In the genomic region with DNA sequence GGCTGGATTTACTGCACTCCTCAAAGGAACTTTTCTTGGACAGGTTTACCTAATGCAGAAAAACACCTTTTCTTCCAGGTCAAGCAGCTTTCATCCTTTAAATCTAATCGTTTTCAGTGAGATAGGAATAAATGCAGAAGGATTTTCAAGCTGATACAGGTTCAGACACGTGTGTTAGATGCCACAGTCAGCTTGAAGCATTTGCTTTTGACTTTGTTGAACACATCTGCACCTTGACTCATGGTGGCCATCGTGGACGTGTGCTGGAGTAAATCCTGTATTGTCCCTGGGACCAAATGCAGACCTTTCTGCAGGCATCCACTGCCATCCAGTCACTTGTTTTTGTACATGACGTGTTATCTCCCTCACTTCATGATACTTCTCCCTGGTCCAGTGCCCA, we compare ENCODE assay signal across 16 cellular contexts.
DNase-seq lines count a peak whose midpoint lies in the region; ATAC-seq and TF ChIP-seq lines count a peak whose summit lies in the region.
"Had no signal": no experiment of that assay in that cellular context is flagged by ENCODE, and none has a peak within 500 bp of the region (broad histone marks: within the 10 kb centered on the region; RNA-seq: fewer than 3 reads in every experiment).

No MANE protein-coding gene starts in this region.

- H2AFZ ChIP-seq in trophoblast cell (ENCODE audit: insufficient read depth, low read length, poor library complexity) (no peak overlapping the region), smooth muscle cell (ENCODE audit: low read depth) (no peak overlapping the region)

- ATAC-seq in heart right ventricle = no peak
- ATAC-seq: A549 had no signal

- intact Hi-C loops in heart right ventricle (cut with DNase I) = no loop called here

- DNase-seq in right atrium auricular region (ENCODE audit: low spot score) (peak; percentile 49), heart right ventricle (no peak), epithelial cell of esophagus (ENCODE audit: low read depth) (peak; percentile 64), trophoblast cell (no peak), smooth muscle cell (lab: John Stamatoyannopoulos, UW; ENCODE audit: unreplicated experiment) (no peak), NCI-H446 treated with DMSO at 0.1 percent for 48 hours (lab: John Stamatoyannopoulos, UW) (no peak), NCI-H2029 treated with DMSO at 0.1 percent for 48 hours (lab: John Stamatoyannopoulos, UW) (no peak)
- DNase-seq: AML-193; Caco-2; CD4-positive, alpha-beta T cell; GOT3; IMR-90 had no signal

- 83 to 87% methylated on average over 5 of the region's 5 CpGs for WGBS in heart right ventricle, 2 donors
- no CpG with 5 or more reads among the region's 5 CpGs for WGBS in trophoblast cell (ENCODE audit: extremely low coverage, insufficient coverage, insufficient read length)
- 88% methylated on average over 5 of the region's 5 CpGs for WGBS in smooth muscle cell (ENCODE audit: low lambda C conversion rate)

- no peak overlapping the region for H3K14ac ChIP-seq in trophoblast cell (ENCODE audit: low read length)

- no peak overlapping the region for H2BK5ac ChIP-seq in trophoblast cell (ENCODE audit: low read depth, low read length, poor library complexity)

- H3K4ac ChIP-seq in trophoblast cell (ENCODE audit: low read depth, low read length) = no peak overlapping the region

- H3K9ac ChIP-seq in trophoblast cell (ENCODE audit: low read length) (no peak overlapping the region), smooth muscle cell (ENCODE audit: low read depth) (no peak overlapping the region)

- H3K4me1 ChIP-seq in right atrium auricular region = no peaks in the 10 kb centered on the region
- peaks cover 0 to 19% (median 0%) of the 10 kb centered on the region in 9 donors for H3K4me1 ChIP-seq in heart right ventricle
- H3K4me1 ChIP-seq in trophoblast cell (ENCODE audit: control insufficient read depth in 1 of 2, insufficient read depth in 2 of 2, low read length in 2 of 2) = no peaks in the 10 kb centered on the region
- no peaks in the 10 kb centered on the region for H3K4me1 ChIP-seq in smooth muscle cell (ENCODE audit: low read depth)
- H3K4me1 ChIP-seq: A549, Caco-2, HAP-1 had no signal

- H3K27me3 ChIP-seq in right atrium auricular region (no peaks in the 10 kb centered on the region), heart right ventricle (no peaks in the 10 kb centered on the region), trophoblast cell (ENCODE audit: insufficient read depth, low read length) (no peaks in the 10 kb centered on the region), smooth muscle cell (ENCODE audit: low read depth) (no peaks in the 10 kb centered on the region)

- H3F3A ChIP-seq in smooth muscle cell (ENCODE audit: low read depth) = peaks cover 5% of the 10 kb centered on the region

- H3K36me3 ChIP-seq in right atrium auricular region = no peaks in the 10 kb centered on the region
- no peaks in the 10 kb centered on the region for H3K36me3 ChIP-seq in heart right ventricle
- peaks cover 0 to 3% of the 10 kb centered on the region in 2 experiments for H3K36me3 ChIP-seq in trophoblast cell (ENCODE audit: control insufficient read depth in 1 of 2, insufficient read depth in 2 of 2, low read length in 2 of 2)
- H3K36me3 ChIP-seq in smooth muscle cell (ENCODE audit: low read depth) = no peaks in the 10 kb centered on the region
- H3K36me3 ChIP-seq: HAP-1 had no signal

- no peaks in the 10 kb centered on the region for H4K20me1 ChIP-seq in smooth muscle cell (ENCODE audit: low read depth)

- no peak overlapping the region for H3K23ac ChIP-seq in trophoblast cell (ENCODE audit: low read length)

- no peak overlapping the region for H2AK5ac ChIP-seq in trophoblast cell (ENCODE audit: low read length)

- no peak overlapping the region for H3K4me2 ChIP-seq in trophoblast cell (ENCODE audit: low read length)
- no peak overlapping the region for H3K4me2 ChIP-seq in smooth muscle cell
- H3K4me2 ChIP-seq: A549 had no signal

- no peak overlapping the region for H2BK12ac ChIP-seq in trophoblast cell (ENCODE audit: low read length)

- H3K79me1 ChIP-seq in trophoblast cell (ENCODE audit: low read length) = no peaks in the 10 kb centered on the region

- no peak overlapping the region for H4K91ac ChIP-seq in trophoblast cell (ENCODE audit: low read depth, low read length)

- no peak overlapping the region for H3K27ac ChIP-seq in right atrium auricular region
- no peak overlapping the region for H3K27ac ChIP-seq in heart right ventricle
- no peak overlapping the region for H3K27ac ChIP-seq in trophoblast cell (ENCODE audit: low read depth, low read length)
- H3K27ac ChIP-seq in smooth muscle cell (ENCODE audit: low read depth) = no peak overlapping the region
- H3K27ac ChIP-seq: 22Rv1, A549, C4-2B had no signal

- no peak overlapping the region for H3K4me3 ChIP-seq in right atrium auricular region
- no peak overlapping the region for H3K4me3 ChIP-seq in heart right ventricle
- H3K4me3 ChIP-seq in epithelial cell of esophagus (ENCODE audit: low read length) = no peak overlapping the region
- H3K4me3 ChIP-seq in trophoblast cell (ENCODE audit: low read depth, low read length) = no peak overlapping the region
- H3K4me3 ChIP-seq in smooth muscle cell = no peak overlapping the region
- H3K4me3 ChIP-seq: A549, HAP-1 had no signal

- peak overlapping the region; percentile 7 for H3K18ac ChIP-seq in trophoblast cell (ENCODE audit: low read length)

- H3K9me3 ChIP-seq in right atrium auricular region (peaks cover 0 to 4% of the 10 kb centered on the region in 2 donors), heart right ventricle (peaks cover 0 to 8% (median 2%) of the 10 kb centered on the region in 11 donors), trophoblast cell (ENCODE audit: insufficient read depth, low read depth, low read length) (no peaks in the 10 kb centered on the region), smooth muscle cell (replicated peaks; ENCODE audit: low read depth) (no peaks in the 10 kb centered on the region)
- H3K9me3 ChIP-seq: HAP-1 had no signal

- H3K79me2 ChIP-seq in trophoblast cell (ENCODE audit: control insufficient read depth, insufficient read depth, low read length, poor library complexity) = no peaks in the 10 kb centered on the region
- no peaks in the 10 kb centered on the region for H3K79me2 ChIP-seq in smooth muscle cell (ENCODE audit: low read depth)

- H2BK120ac ChIP-seq in trophoblast cell (ENCODE audit: insufficient read depth, low read length, poor library complexity) = no peak overlapping the region

- TF ChIP-seq CTCF in right atrium auricular region (IDR thresholded peaks at IDR 0.05) = no peak
- no peak for TF ChIP-seq CTCF in heart right ventricle (IDR thresholded peaks at IDR 0.05)
- no peak for TF ChIP-seq CTCF in epithelial cell of esophagus (IDR thresholded peaks at IDR 0.05; ENCODE audit: insufficient read depth, low read depth, low read length, missing control alignments)
- no peak for TF ChIP-seq CTCF in smooth muscle cell (IDR thresholded peaks at IDR 0.05; ENCODE audit: borderline replicate concordance, insufficient read depth, poor library complexity, severe bottlenecking)

- no peak overlapping the region for H4K12ac ChIP-seq in trophoblast cell (ENCODE audit: low read depth, low read length)

- H4K8ac ChIP-seq in trophoblast cell (ENCODE audit: low read depth, low read length) = no peak overlapping the region

Comparison
In these comparisons a context has a peak if more than half of its experiments do, and no peak if none do; other contexts are left out.
1. DNase-seq: peak in right atrium auricular region (single experiment) and epithelial cell of esophagus (single experiment); none in heart right ventricle (0 of 2), trophoblast cell (0 of 2), smooth muscle cell (single experiment), NCI-H446 treated with DMSO at 0.1 percent for 48 hours (single experiment) and NCI-H2029 treated with DMSO at 0.1 percent for 48 hours (single experiment).